23 cellular contexts compared by ENCODE assay signal in genomic region chr4:19241845-19242244, GRCh38.
"Had no signal": no experiment of that assay in that cellular context is flagged by ENCODE, and none has a peak within 500 bp of the region (broad histone marks: within the 10 kb centered on the region; RNA-seq: fewer than 3 reads in every experiment).

No MANE protein-coding gene starts in this region.

- H3K27ac ChIP-seq: esophagus squamous epithelium, lower lobe of right lung, neutrophil, parathyroid adenoma, right atrium auricular region, sigmoid colon, spleen, testis, tibial artery, upper lobe of left lung had no signal

- H3K4me1 ChIP-seq: esophagus squamous epithelium, lower lobe of right lung, parathyroid adenoma, right atrium auricular region, sigmoid colon, spleen, testis, tibial artery, upper lobe of left lung had no signal

- H2AFZ ChIP-seq: parathyroid adenoma had no signal

- H3K4me3 ChIP-seq: esophagus squamous epithelium, lower lobe of right lung, mucosa of descending colon, right atrium auricular region, sigmoid colon, spleen, testis, tibial artery, upper lobe of left lung had no signal

- H3K27me3 ChIP-seq: esophagus squamous epithelium, neutrophil, right atrium auricular region, sigmoid colon, spleen, testis, tibial artery, upper lobe of left lung had no signal

- DNase-seq: cortex of kidney; effector memory CD8-positive, alpha-beta T cell; erythroblast; esophagus squamous epithelium; hypothalamus; immature natural killer cell; left ventricle myocardium superior; lower lobe of right lung; mucosa of descending colon; naive B cell; sigmoid colon; spleen; stimulated activated CD4-positive, alpha-beta T cell treated with anti-CD3 and anti-CD28 coated beads, Interleukin-4, amount 100 ng/mL, for 4 hours; stimulated activated naive CD8-positive, alpha-beta T cell treated with anti-CD3 and anti-CD28 coated beads, Interleukin-15, Interleukin-2, amounts not matched to agents 100 U/mL and 50 U/mL, for 24 hours; substantia nigra; testis; tibial artery; upper lobe of left lung had no signal

- ATAC-seq: effector memory CD8-positive, alpha-beta T cell; left ventricle myocardium superior; lower lobe of right lung; mucosa of descending colon; natural killer cell treated with Interleukin-12 subunit alpha and Interleukin-12 subunit beta and Interleukin-15 and Interleukin-18, amount 100 ng/mL, for 72 hours; stimulated activated memory B cell treated with anti-CD40 and anti-IgM and Interleukin-4, amounts not matched to agents 10 μg/mL and 1 μg/mL and 100 μg/mL, for 72 hours; stimulated activated naive CD8-positive, alpha-beta T cell treated with anti-CD3 and anti-CD28 coated beads, Interleukin-15, Interleukin-2, amounts not matched to agents 100 U/mL and 50 U/mL, for 24 hours had no signal

- H3K79me2 ChIP-seq: parathyroid adenoma had no signal

- H3K9me3 ChIP-seq: esophagus squamous epithelium, lower lobe of right lung, mucosa of descending colon, neutrophil, right atrium auricular region, sigmoid colon, spleen, testis, tibial artery, upper lobe of left lung had no signal

- H3K36me3 ChIP-seq: esophagus squamous epithelium, lower lobe of right lung, neutrophil, right atrium auricular region, sigmoid colon, spleen, tibial artery, upper lobe of left lung had no signal

- H3K9ac ChIP-seq: parathyroid adenoma had no signal
